In genomic region chr2:132279344-132279743, GRCh38 we compare ENCODE assay signal across 23 cellular contexts.
DNase-seq lines count a peak whose midpoint lies in the region; ATAC-seq and TF ChIP-seq lines count a peak whose summit lies in the region.
"Had no signal": no experiment of that assay in that cellular context is flagged by ENCODE, and none has a peak within 500 bp of the region (broad histone marks: within the 10 kb centered on the region; RNA-seq: fewer than 3 reads in every experiment).

No MANE protein-coding gene starts in this region.

- H3K36me3 ChIP-seq in lower lobe of right lung (no peaks in the 10 kb centered on the region), upper lobe of left lung (no peaks in the 10 kb centered on the region), PC-9 (ENCODE audit: low read depth) (no peaks in the 10 kb centered on the region)
- H3K36me3 ChIP-seq: BE2C, HAP-1 had no signal

- no peak overlapping the region for H3K4me2 ChIP-seq in PC-9
- H3K4me2 ChIP-seq: BLaER1 treated with 17β-estradiol and CSF1 and Interleukin-3, amounts not matched to agents 10 nM and 100 nM had no signal

- no peaks in the 10 kb centered on the region for H3K36me3 Mint-ChIP-seq in activated CD4-positive, alpha-beta T cell treated with anti-CD3 and anti-CD28 coated beads, Interleukin-2, amount 10 ng/mL, durations not matched to agents 24 days and 14 days (ENCODE audit: low read depth)
- H3K36me3 Mint-ChIP-seq: CD14-positive monocyte; CD8-positive, alpha-beta memory T cell had no signal

- no peak overlapping the region for H3K4me3 Mint-ChIP-seq in activated CD4-positive, alpha-beta T cell treated with anti-CD3 and anti-CD28 coated beads, Interleukin-2, amount 10 ng/mL, durations not matched to agents 24 days and 14 days
- H3K4me3 Mint-ChIP-seq: CD14-positive monocyte; CD4-positive, alpha-beta T cell; CD8-positive, alpha-beta memory T cell; HFFc6 had no signal

- peaks cover 4% of the 10 kb centered on the region for H3K9me3 Mint-ChIP-seq in activated CD4-positive, alpha-beta T cell treated with anti-CD3 and anti-CD28 coated beads, Interleukin-2, amount 10 ng/mL, durations not matched to agents 24 days and 14 days
- H3K9me3 Mint-ChIP-seq: CD4-positive, alpha-beta T cell had no signal

- H3K9me3 ChIP-seq in lower lobe of right lung (no peaks in the 10 kb centered on the region), upper lobe of left lung (peaks cover 0 to 3% (median 0%) of the 10 kb centered on the region in 4 donors), PC-9 (ENCODE audit: insufficient read depth, low read depth) (no peaks in the 10 kb centered on the region)
- H3K9me3 ChIP-seq: BE2C, HAP-1 had no signal

- H3K27me3 Mint-ChIP-seq in activated CD4-positive, alpha-beta T cell treated with anti-CD3 and anti-CD28 coated beads, Interleukin-2, amount 10 ng/mL, durations not matched to agents 24 days and 14 days: no peaks in the 10 kb centered on the region
- H3K27me3 Mint-ChIP-seq: CD8-positive, alpha-beta memory T cell had no signal

- TF ChIP-seq EP300 in upper lobe of left lung (IDR thresholded peaks at IDR 0.05): no peak

- intact Hi-C loops in activated CD4-positive, alpha-beta T cell treated with anti-CD3 and anti-CD28 coated beads, Interleukin-2, amount 10 ng/mL, durations not matched to agents 24 days and 14 days (cut with micrococcal nuclease): no loop called here
- intact Hi-C loops in lower lobe of right lung (cut with DNase I): no loop called here
- intact Hi-C loops in PC-9 (cut with micrococcal nuclease; ENCODE audit: unreplicated experiment): no loop called here

- H3K4me1 Mint-ChIP-seq in activated CD4-positive, alpha-beta T cell treated with anti-CD3 and anti-CD28 coated beads, Interleukin-2, amount 10 ng/mL, durations not matched to agents 24 days and 14 days: no peaks in the 10 kb centered on the region
- H3K4me1 Mint-ChIP-seq: CD14-positive monocyte; CD8-positive, alpha-beta memory T cell had no signal

- H3K27ac ChIP-seq in lower lobe of right lung: no peak overlapping the region
- no peak overlapping the region for H3K27ac ChIP-seq in upper lobe of left lung
- H3K27ac ChIP-seq in PC-9: no peak overlapping the region
- H3K27ac ChIP-seq: 22Rv1; BLaER1 treated with 17β-estradiol and CSF1 and Interleukin-3, amounts not matched to agents 10 nM and 100 nM had no signal

- TF ChIP-seq CTCF in lower lobe of right lung (IDR thresholded peaks at IDR 0.05) (no peak), upper lobe of left lung (IDR thresholded peaks at IDR 0.05) (no peak), PC-9 (conservative IDR thresholded peaks at IDR 0.05) (no peak)

- DNase-seq in activated CD4-positive, alpha-beta T cell treated with anti-CD3 and anti-CD28 coated beads, Interleukin-2, amount 10 ng/mL, durations not matched to agents 24 days and 14 days: peak; percentile 38
- no peak for DNase-seq in activated CD4-positive, alpha-beta T cell treated with anti-CD3 and anti-CD28 coated beads for 1 hour
- peak; percentile 10 for DNase-seq in AG20443 (ENCODE audit: low spot score)
- DNase-seq in lower lobe of right lung: no peak
- peak in 1 of 2 donors; percentile 49 for DNase-seq in upper lobe of left lung
- DNase-seq in OCI-M1 (lab: John Stamatoyannopoulos, UW): no peak
- no peak for DNase-seq in PC-9
- no peak for DNase-seq in effector CD4-positive, alpha-beta T cell
- DNase-seq: AML-193; BE2C; CD4-positive, alpha-beta T cell; CD8-positive, alpha-beta memory T cell; DMS 273 treated with DMSO at 0.1 percent for 48 hours; DMS79; EL; GDM1; GOT3; HFFc6 had no signal

- H3F3A ChIP-seq in PC-9 (ENCODE audit: insufficient read depth, low read depth): no peaks in the 10 kb centered on the region

- H3K27me3 ChIP-seq in lower lobe of right lung (ENCODE audit: low read depth) (no peaks in the 10 kb centered on the region), upper lobe of left lung (no peaks in the 10 kb centered on the region), PC-9 (ENCODE audit: insufficient read depth, low read depth) (peaks cover 18% of the 10 kb centered on the region)
- H3K27me3 ChIP-seq: BE2C; BLaER1 treated with 17β-estradiol and CSF1 and Interleukin-3, amounts not matched to agents 10 nM and 100 nM had no signal

- H3K4me1 ChIP-seq in lower lobe of right lung (no peaks in the 10 kb centered on the region), upper lobe of left lung (no peaks in the 10 kb centered on the region), PC-9 (replicated peaks; ENCODE audit: insufficient read depth) (no peaks in the 10 kb centered on the region)
- H3K4me1 ChIP-seq: BE2C; BLaER1 treated with 17β-estradiol and CSF1 and Interleukin-3, amounts not matched to agents 10 nM and 100 nM; HAP-1 had no signal

- POLR2A ChIA-PET in PC-9 (lab: Charles Lee; ENCODE audit: unreplicated experiment): no interaction called here

- no peaks in the 10 kb centered on the region for H4K20me1 ChIP-seq in PC-9 (ENCODE audit: insufficient read depth)
- H4K20me1 ChIP-seq: BLaER1 treated with 17β-estradiol and CSF1 and Interleukin-3, amounts not matched to agents 10 nM and 100 nM had no signal

- no peaks in the 10 kb centered on the region for H3K9me2 ChIP-seq in PC-9 (ENCODE audit: insufficient read depth)

- H3K4me3 ChIP-seq in lower lobe of right lung (no peak overlapping the region), upper lobe of left lung (no peak overlapping the region), PC-9 (no peak overlapping the region)
- H3K4me3 ChIP-seq: BLaER1 treated with 17β-estradiol and CSF1 and Interleukin-3, amounts not matched to agents 10 nM and 100 nM; GM12878; HAP-1 had no signal

- no peak overlapping the region for H3K27ac Mint-ChIP-seq in activated CD4-positive, alpha-beta T cell treated with anti-CD3 and anti-CD28 coated beads, Interleukin-2, amount 10 ng/mL, durations not matched to agents 24 days and 14 days
- H3K27ac Mint-ChIP-seq: CD14-positive monocyte; CD4-positive, alpha-beta T cell; CD8-positive, alpha-beta memory T cell; HFFc6 had no signal

- H2AFZ ChIP-seq in PC-9: no peak overlapping the region

- no peak for TF ChIP-seq POLR2A in upper lobe of left lung (IDR thresholded peaks at IDR 0.05)

- H3K79me2 ChIP-seq in PC-9 (ENCODE audit: low read depth): no peaks in the 10 kb centered on the region

- BruUV-seq in PC-9 (replicated peaks; lab: Mats Ljungman, UMichigan): no TSS peak

- CTCF ChIA-PET in PC-9 (lab: Charles Lee): no interaction called here

- WGBS in upper lobe of left lung, 2 donors: 87 to 92% methylated on average over 11 of the region's 11 CpGs

- ATAC-seq in lower lobe of right lung (peak; percentile 12 to 35), upper lobe of left lung (ENCODE audit: low FRiP score in 2 of 2) (peak; percentile 43 to 54)
- ATAC-seq: GM12878 had no signal

Comparison
In these comparisons a context has a peak if more than half of its experiments do, and no peak if none do; other contexts are left out.
1. DNase-seq: peak in activated CD4-positive, alpha-beta T cell treated with anti-CD3 and anti-CD28 coated beads, Interleukin-2, amount 10 ng/mL, durations not matched to agents 24 days and 14 days (single experiment) and AG20443 (single experiment); none in activated CD4-positive, alpha-beta T cell treated with anti-CD3 and anti-CD28 coated beads for 1 hour (single experiment), lower lobe of right lung (single experiment), OCI-M1 (single experiment), PC-9 (0 of 2) and effector CD4-positive, alpha-beta T cell (single experiment).